Comparison of ENCODE assay signal across 19 cellular contexts in the genomic region with DNA sequence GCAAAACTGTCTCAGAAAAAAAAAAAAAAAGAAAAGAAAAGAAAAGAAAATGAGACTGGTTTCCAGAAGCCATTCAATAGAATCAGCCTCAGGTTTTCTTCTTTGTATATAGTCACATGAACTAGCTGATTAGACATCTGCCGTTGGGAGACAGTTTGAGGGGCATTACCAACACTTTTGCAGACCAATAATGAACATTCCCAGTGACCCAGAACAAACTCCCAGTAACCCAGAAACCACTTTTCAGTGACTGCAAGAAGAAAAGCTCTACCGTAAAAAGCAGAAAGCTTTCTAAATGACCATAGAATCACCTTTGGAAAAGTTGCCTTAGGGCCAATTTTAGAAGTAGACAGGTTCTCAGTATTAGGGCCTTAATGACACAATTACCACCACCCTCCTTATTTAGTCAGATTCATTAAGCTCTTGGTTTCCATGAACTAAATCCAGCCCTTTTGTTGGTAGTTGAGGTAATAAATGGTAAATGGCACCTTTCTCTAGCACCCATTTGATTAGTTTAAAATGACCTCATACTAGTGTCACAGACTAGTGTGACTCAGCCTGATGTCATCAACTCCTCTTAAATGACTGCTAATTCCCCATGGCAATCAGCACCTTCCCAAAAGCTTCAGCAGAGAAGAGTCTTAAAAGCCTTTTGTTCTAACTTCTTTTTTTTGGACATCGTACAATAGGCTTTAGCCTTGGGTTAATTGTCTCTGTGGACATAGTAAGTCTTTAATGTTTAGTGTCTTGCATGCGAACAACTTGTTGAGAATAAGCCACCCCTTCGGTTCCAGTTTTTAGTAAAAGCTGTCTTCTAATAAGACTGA. TPM values are rescaled to one million over a fixed set of nuclear protein-coding genes. Genes with fewer than 3 reads are reported as not detected.
DNase-seq lines count a peak whose midpoint lies in the region; ATAC-seq and TF ChIP-seq lines count a peak whose summit lies in the region.
"Had no signal": no experiment of that assay in that cellular context is flagged by ENCODE, and none has a peak within 500 bp of the region (broad histone marks: within the 10 kb centered on the region; RNA-seq: fewer than 3 reads in every experiment).

No MANE protein-coding gene starts in this region.

- DNase-seq in COLO829 (ENCODE audit: low spot score) (peak; percentile 14), H4 (ENCODE audit: low spot score) (peak; percentile 31), SK-MEL-5 (ENCODE audit: low read depth, low spot score) (peak; percentile 32), foreskin melanocyte (peak; percentile 75), GM10266 (ENCODE audit: extremely low spot score) (no peak), NCI-H1092 treated with DMSO at 0.1 percent for 48 hours (lab: John Stamatoyannopoulos, UW) (no peak)
- DNase-seq: activated gamma-delta T cell; aorta; hippocampal formation; NCI-H1048; NCI-H446; ovary; RPMI8226; small intestine; stimulated activated naive CD8-positive, alpha-beta T cell treated with anti-CD3 and anti-CD28 coated beads, Interleukin-15, Interleukin-2, amounts not matched to agents 100 U/mL and 50 U/mL, for 24 hours; uterus had no signal

- in situ Hi-C loops in SK-MEL-5 (cut with HindIII; ENCODE audit: low pct_unique_long_range_greater_than_20kb, low sequenced_read_pairs) = no loop called here

- TF ChIP-seq CTCF in GM10266 (IDR thresholded peaks at IDR 0.05; ENCODE audit: control insufficient read depth, insufficient read depth, low read depth, missing control alignments) = no peak

- no peak for ATAC-seq in HG02588 (IDR thresholded peaks at IDR 0.05; ENCODE audit: unreplicated experiment)
- ATAC-seq in HG03378 (IDR thresholded peaks at IDR 0.05; ENCODE audit: unreplicated experiment) = no peak
- ATAC-seq: stimulated activated naive CD8-positive, alpha-beta T cell treated with anti-CD3 and anti-CD28 coated beads, Interleukin-15, Interleukin-2, amounts not matched to agents 100 U/mL and 50 U/mL, for 24 hours; WTC11 had no signal

RNA-seq across cellular contexts. Expression of a gene that starts 33.6 kb away (rescaled TPM):
- total RNA-seq in H4 (2014; rRNA removed; shearing (Covaris generic)) = 4.4 and 6.8 TPM in 2 replicates
- total RNA-seq in SK-MEL-5 (2014; rRNA removed; shearing (Covaris generic)) = 13.2 and 14.1 TPM in 2 replicates
- polyA plus RNA-seq in SK-MEL-5 (2015; cell fraction: cytosol; rRNA removed) = 6.9 and 9.7 TPM in 2 replicates
- 41.4 and 43.4 TPM in 2 replicates for polyA plus RNA-seq in SK-MEL-5 (2015; cell fraction: nucleus; rRNA removed)

RNA-seq across cellular contexts. Expression of a gene that starts 50.0 kb away (rescaled TPM):
- total RNA-seq in H4 (2014; rRNA removed; shearing (Covaris generic)) = 5.5 and 11.7 TPM in 2 replicates
- total RNA-seq in SK-MEL-5 (2014; rRNA removed; shearing (Covaris generic)) = 13.7 and 23.2 TPM in 2 replicates
- 20.7 and 26.0 TPM in 2 replicates for polyA plus RNA-seq in SK-MEL-5 (2015; cell fraction: cytosol; rRNA removed)
- 21.0 and 26.0 TPM in 2 replicates for polyA plus RNA-seq in SK-MEL-5 (2015; cell fraction: nucleus; rRNA removed)

Comparison
In these comparisons a context has a peak if more than half of its experiments do, and no peak if none do; other contexts are left out.
1. DNase-seq: peak in COLO829 (single experiment), H4 (single experiment), SK-MEL-5 (single experiment) and foreskin melanocyte (single experiment); none in GM10266 (single experiment) and NCI-H1092 treated with DMSO at 0.1 percent for 48 hours (single experiment).